Comparison of ENCODE assay signal across 12 cellular contexts in the genomic region with DNA sequence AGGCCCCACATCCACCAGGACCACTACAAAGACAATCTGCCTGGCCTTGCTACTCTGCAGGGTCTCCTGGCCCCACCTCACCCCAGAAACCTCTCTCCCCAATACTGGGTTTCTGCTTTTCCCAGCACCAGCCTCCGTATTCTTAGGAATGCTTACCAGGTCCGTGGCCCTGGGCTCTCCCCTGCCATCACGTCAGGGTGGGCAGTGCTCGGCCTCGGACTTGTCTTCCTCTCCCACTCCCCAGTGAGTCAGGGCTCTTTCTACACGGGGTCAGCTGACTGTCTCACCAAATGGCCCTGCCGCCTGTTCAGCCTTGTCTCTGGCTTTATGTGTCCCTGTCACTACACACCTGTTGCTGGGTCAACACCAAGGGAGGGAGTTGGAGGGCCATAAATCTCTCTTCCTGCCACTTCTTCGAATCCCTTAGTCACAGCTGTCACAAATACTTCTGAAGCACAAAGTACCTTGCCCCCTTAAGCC. TPM values are rescaled to one million over a fixed set of nuclear protein-coding genes. Genes with fewer than 3 reads are reported as not detected.
DNase-seq lines count a peak whose midpoint lies in the region; ATAC-seq and TF ChIP-seq lines count a peak whose summit lies in the region.
"Had no signal": no experiment of that assay in that cellular context is flagged by ENCODE, and none has a peak within 500 bp of the region (broad histone marks: within the 10 kb centered on the region; RNA-seq: fewer than 3 reads in every experiment).

No MANE protein-coding gene starts in this region.

- 7% methylated on average over 8 of the region's 8 CpGs for WGBS in mammary epithelial cell (ENCODE audit: low coverage, missing lambda C conversion rate)

- H3K79me2 ChIP-seq in mammary epithelial cell (ENCODE audit: insufficient read depth, low read length) = peaks cover 92% of the 10 kb centered on the region

- CTCF ChIA-PET in CD8-positive, alpha-beta T cell (lab: Charles Lee) = interaction anchor here (1.4 kb wide), 1 partner anchor 9 kb away, joined by 4 read pairs; no protein-coding TSS in a partner anchor
- CTCF ChIA-PET in mammary epithelial cell (lab: Charles Lee; ENCODE audit: low non-redundant PET) = no interaction called here

- DNase-seq in CD8-positive, alpha-beta T cell = no peak
- DNase-seq in NCI-H1417 (lab: John Stamatoyannopoulos, UW) (peak; percentile 60 to 89 (median 86)), mammary epithelial cell (peak; percentile 28), HK-2 (ENCODE audit: unreplicated experiment) (no peak), lower lobe of right lung (no peak)
- DNase-seq: activated CD4-positive, CD25-positive, alpha-beta regulatory T cell treated with anti-CD3 and anti-CD28 coated beads, Interleukin-2, amount 50 U/mL, for 72 hours; naive thymus-derived CD8-positive, alpha-beta T cell had no signal

- peak overlapping the region; percentile 51 for H3K9ac ChIP-seq in mammary epithelial cell (ENCODE audit: insufficient read depth, low read length)
- H3K9ac ChIP-seq: BLaER1 treated with 17β-estradiol and CSF1 and Interleukin-3, amounts not matched to agents 10 nM and 100 nM had no signal

- no TSS peak for BruUV-seq in mammary epithelial cell (replicated peaks; lab: Mats Ljungman, UMichigan)

- peaks cover 25% of the 10 kb centered on the region for H3K36me3 Mint-ChIP-seq in CD8-positive, alpha-beta T cell
- peaks cover 34% of the 10 kb centered on the region for H3K36me3 Mint-ChIP-seq in nephron (ENCODE audit: low read depth)

- no peak overlapping the region for H2AFZ ChIP-seq in mammary epithelial cell (ENCODE audit: low read depth, low read length)

- H3K4me1 ChIP-seq in CD8-positive, alpha-beta T cell (ENCODE audit: insufficient read depth, low read length) = peaks cover 44% of the 10 kb centered on the region
- H3K4me1 ChIP-seq in mammary epithelial cell (ENCODE audit: insufficient read depth, low read length) (peaks cover 63% of the 10 kb centered on the region), lower lobe of right lung (peaks cover 74% of the 10 kb centered on the region)

- peak overlapping the region; percentile 5 for H3K27ac Mint-ChIP-seq in CD8-positive, alpha-beta T cell
- peak overlapping the region; percentile 85 to 100 (median 96) for H3K27ac Mint-ChIP-seq in nephron

- ATAC-seq in CD8-positive, alpha-beta T cell = no peak
- ATAC-seq in lower lobe of right lung (no peak), HG02623 (IDR thresholded peaks at IDR 0.05; ENCODE audit: unreplicated experiment) (no peak), HG02840 (IDR thresholded peaks at IDR 0.05; ENCODE audit: low FRiP score, unreplicated experiment) (no peak)
- ATAC-seq: naive thymus-derived CD8-positive, alpha-beta T cell had no signal

- peaks cover 52% of the 10 kb centered on the region for H3K4me1 Mint-ChIP-seq in CD8-positive, alpha-beta T cell (ENCODE audit: low read depth)
- H3K4me1 Mint-ChIP-seq in nephron = peaks cover 56% of the 10 kb centered on the region

- H3K27me3 Mint-ChIP-seq in CD8-positive, alpha-beta T cell (ENCODE audit: low read depth) = no peaks in the 10 kb centered on the region
- peaks cover 3% of the 10 kb centered on the region for H3K27me3 Mint-ChIP-seq in nephron (ENCODE audit: low read depth)
- H3K27me3 Mint-ChIP-seq: naive thymus-derived CD8-positive, alpha-beta T cell had no signal

- POLR2A ChIA-PET in CD8-positive, alpha-beta T cell (lab: Charles Lee) = no interaction called here

- H3K36me3 ChIP-seq in CD8-positive, alpha-beta T cell (ENCODE audit: insufficient read depth, low read length) = no peaks in the 10 kb centered on the region
- H3K36me3 ChIP-seq in mammary epithelial cell (ENCODE audit: insufficient read depth, low read length) (peaks cover 6% of the 10 kb centered on the region), lower lobe of right lung (no peaks in the 10 kb centered on the region)

- no peaks in the 10 kb centered on the region for H3K9me3 Mint-ChIP-seq in CD8-positive, alpha-beta T cell
- H3K9me3 Mint-ChIP-seq in nephron = no peaks in the 10 kb centered on the region
- H3K9me3 Mint-ChIP-seq: naive thymus-derived CD8-positive, alpha-beta T cell had no signal

- in situ Hi-C loops in mammary epithelial cell (cut with MboI; ENCODE audit: low sequenced_read_pairs in 2 of 2) = no loop called here

- peak overlapping the region; percentile 94 for H3K4me2 ChIP-seq in mammary epithelial cell (ENCODE audit: insufficient read depth, low read depth, low read length)

- dilution Hi-C loops in mammary epithelial cell (cut with HindIII; ENCODE audit: low sequenced_read_pairs) = no loop called here

- no peak overlapping the region for H3K4me3 ChIP-seq in CD8-positive, alpha-beta T cell (ENCODE audit: low read depth, low read length)
- H3K4me3 ChIP-seq in mammary epithelial cell (replicated peaks in 1 of 3; ENCODE audit: insufficient read depth in 1 of 3, low read depth in 2 of 3, low read length in 3 of 3) (peak overlapping the region; percentile 6 to 97 (median 21)), lower lobe of right lung (no peak overlapping the region)
- H3K4me3 ChIP-seq: BLaER1 treated with 17β-estradiol and CSF1 and Interleukin-3, amounts not matched to agents 10 nM and 100 nM had no signal

- H3K9me3 ChIP-seq in CD8-positive, alpha-beta T cell (ENCODE audit: low read length) = no peaks in the 10 kb centered on the region
- H3K9me3 ChIP-seq in mammary epithelial cell (replicated peaks; ENCODE audit: insufficient read depth, low read length) = no peaks in the 10 kb centered on the region
- no peaks in the 10 kb centered on the region for H3K9me3 ChIP-seq in lower lobe of right lung

- H3K27me3 ChIP-seq in CD8-positive, alpha-beta T cell (ENCODE audit: insufficient read depth, low read length) = no peaks in the 10 kb centered on the region
- H3K27me3 ChIP-seq in mammary epithelial cell (ENCODE audit: insufficient read depth, low read length) = no peaks in the 10 kb centered on the region
- H3K27me3 ChIP-seq in lower lobe of right lung (ENCODE audit: low read depth) = peaks cover 3% of the 10 kb centered on the region

- no peak for TF ChIP-seq CTCF in CD8-positive, alpha-beta T cell (IDR thresholded peaks at IDR 0.05)
- TF ChIP-seq CTCF in mammary epithelial cell (conservative IDR thresholded peaks at IDR 0.05 in 1 of 2, IDR thresholded peaks at IDR 0.05 in 1 of 2; ENCODE audit: extremely low read depth in 1 of 2, insufficient read depth in 1 of 2, low read depth in 1 of 2, low read length in 2 of 2) (no peak), nephron (IDR thresholded peaks at IDR 0.05; ENCODE audit: unreplicated experiment in 3 of 3) (no peak), lower lobe of right lung (IDR thresholded peaks at IDR 0.05) (no peak)

- H3K4me3 Mint-ChIP-seq in CD8-positive, alpha-beta T cell = no peak overlapping the region
- peak overlapping the region; percentile 98 to 100 (median 99) for H3K4me3 Mint-ChIP-seq in nephron

- H3K27ac ChIP-seq in CD8-positive, alpha-beta T cell (ENCODE audit: low read depth, low read length) = no peak overlapping the region
- H3K27ac ChIP-seq in mammary epithelial cell (ENCODE audit: insufficient read depth, low read depth, low read length) = peak overlapping the region; percentile 97
- no peak overlapping the region for H3K27ac ChIP-seq in lower lobe of right lung
- H3K27ac ChIP-seq: BLaER1 treated with 17β-estradiol and CSF1 and Interleukin-3, amounts not matched to agents 10 nM and 100 nM had no signal

- intact Hi-C loops in CD8-positive, alpha-beta T cell (cut with DNase I, micrococcal nuclease) = no loop called here
- intact Hi-C loops in mammary epithelial cell (cut with micrococcal nuclease) = no loop called here
- intact Hi-C loops in lower lobe of right lung (cut with DNase I) = no loop called here

- peaks cover 6% of the 10 kb centered on the region for H4K20me1 ChIP-seq in mammary epithelial cell (ENCODE audit: insufficient read depth, low read length)

RNA-seq across cellular contexts. Expression of a gene that starts 3.2 kb away (rescaled TPM):
- not detected for total RNA-seq in CD8-positive, alpha-beta T cell
- total RNA-seq in mammary epithelial cell (1 to 10 TPM; 1.0 to 3.3 TPM), lower lobe of right lung (0.83 TPM)
- polyA plus RNA-seq in mammary epithelial cell = 0.86 TPM
- polyA minus RNA-seq in mammary epithelial cell = not detected
- total RNA-seq: naive thymus-derived CD8-positive, alpha-beta T cell; OCI-LY7 had no signal

RNA-seq across cellular contexts. Expression of a gene that starts 3.4 kb away (rescaled TPM):
- 10 to 100 TPM; 60.1 to 60.6 TPM for total RNA-seq in CD8-positive, alpha-beta T cell
- total RNA-seq in mammary epithelial cell (100 to 1,000 TPM; 106 to 196 TPM), lower lobe of right lung (66.8 TPM)
- 173 TPM for polyA plus RNA-seq in mammary epithelial cell
- polyA minus RNA-seq in mammary epithelial cell = 213 TPM

Comparison
In these comparisons a context has a peak if more than half of its experiments do, and no peak if none do; other contexts are left out.
1. DNase-seq: peak in NCI-H1417 (3 of 3) and mammary epithelial cell (single experiment); none in CD8-positive, alpha-beta T cell (0 of 7), HK-2 (single experiment) and lower lobe of right lung (single experiment).
2. H3K4me3 ChIP-seq: peak in mammary epithelial cell (3 of 3); none in CD8-positive, alpha-beta T cell (single experiment) and lower lobe of right lung (single experiment).